In the genomic region with DNA sequence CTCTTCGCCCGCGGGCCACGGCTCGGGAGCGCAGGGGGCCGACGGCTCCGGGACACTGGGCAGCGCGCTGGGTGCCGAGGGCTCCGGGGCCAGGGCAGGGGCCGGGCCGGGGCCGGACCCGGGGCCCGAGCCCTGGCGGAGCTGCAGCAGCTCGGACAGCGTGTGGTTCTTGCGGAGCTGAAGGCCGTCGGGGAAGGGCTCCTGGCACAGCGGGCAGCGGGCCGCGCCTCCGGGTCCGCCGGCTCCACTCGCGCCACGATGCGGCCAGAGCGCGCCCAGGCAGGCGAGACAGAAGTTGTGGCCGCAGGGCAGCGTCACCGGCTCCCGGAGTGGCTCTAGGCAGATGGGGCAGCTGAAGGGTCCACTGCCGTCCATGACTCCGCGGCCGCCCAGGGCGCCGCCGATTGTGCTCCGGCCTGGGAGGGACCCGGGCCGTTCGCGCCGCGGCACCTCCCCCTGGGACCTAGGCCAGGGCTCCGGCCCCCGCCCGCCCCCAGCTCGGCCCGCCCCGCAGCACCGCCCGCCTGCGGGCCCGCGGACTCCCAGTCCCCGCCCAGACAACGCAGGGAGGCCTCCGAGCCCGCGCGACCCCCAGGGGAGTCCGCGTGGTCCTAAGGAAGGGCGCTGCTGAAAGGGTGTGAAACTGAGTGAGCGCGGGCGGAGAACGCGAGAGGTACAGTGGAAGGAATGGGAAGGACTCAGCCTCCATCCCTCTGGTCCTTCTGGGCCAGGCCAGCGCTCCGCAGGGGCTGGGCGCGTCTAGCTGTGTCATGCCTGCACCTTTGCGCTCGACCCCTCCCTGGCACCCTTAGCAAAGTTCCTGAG, we compare ENCODE assay signal across 8 cellular contexts. TPM values are rescaled to one million over a fixed set of nuclear protein-coding genes. Genes with fewer than 3 reads are reported as not detected.
DNase-seq lines count a peak whose midpoint lies in the region; ATAC-seq, FAIRE-seq and TF ChIP-seq lines count a peak whose summit lies in the region.

A gene with protein sequence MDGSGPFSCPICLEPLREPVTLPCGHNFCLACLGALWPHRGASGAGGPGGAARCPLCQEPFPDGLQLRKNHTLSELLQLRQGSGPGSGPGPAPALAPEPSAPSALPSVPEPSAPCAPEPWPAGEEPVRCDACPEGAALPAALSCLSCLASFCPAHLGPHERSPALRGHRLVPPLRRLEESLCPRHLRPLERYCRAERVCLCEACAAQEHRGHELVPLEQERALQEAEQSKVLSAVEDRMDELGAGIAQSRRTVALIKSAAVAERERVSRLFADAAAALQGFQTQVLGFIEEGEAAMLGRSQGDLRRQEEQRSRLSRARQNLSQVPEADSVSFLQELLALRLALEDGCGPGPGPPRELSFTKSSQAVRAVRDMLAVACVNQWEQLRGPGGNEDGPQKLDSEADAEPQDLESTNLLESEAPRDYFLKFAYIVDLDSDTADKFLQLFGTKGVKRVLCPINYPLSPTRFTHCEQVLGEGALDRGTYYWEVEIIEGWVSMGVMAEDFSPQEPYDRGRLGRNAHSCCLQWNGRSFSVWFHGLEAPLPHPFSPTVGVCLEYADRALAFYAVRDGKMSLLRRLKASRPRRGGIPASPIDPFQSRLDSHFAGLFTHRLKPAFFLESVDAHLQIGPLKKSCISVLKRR (minus strand): TSS at position 408 of the 825 bp plus-strand sequence. CDS start 33 bp downstream, at position 375.

- no peak within 1 kb of the TSS for H3K27ac Mint-ChIP-seq in GM23338
- peak within 1 kb of the TSS; percentile 71 for H3K27ac Mint-ChIP-seq in stimulated activated memory B cell treated with anti-CD40 and anti-IgM and Interleukin-4, amounts not matched to agents 10 μg/mL and 1 μg/mL and 100 μg/mL, for 72 hours

- peaks cover 7% of the 10 kb centered on the region; the same call in 1 of the 2 replicates for H3K4me1 ChIP-seq in GM23338 (ENCODE audit: insufficient read depth)

- no peaks in the 10 kb centered on the region for H3K36me3 ChIP-seq in BJ (ENCODE audit: control insufficient read depth, insufficient read depth, low read length)
- no peaks in the 10 kb centered on the region for H3K36me3 ChIP-seq in GM23338 (ENCODE audit: insufficient read depth)

- H3F3A ChIP-seq in GM23338 (replicated peaks; ENCODE audit: low read depth): peaks cover 29% of the 10 kb centered on the region

- DNase-seq in BJ (ENCODE audit: low read depth) (no peak), GM23338 (ENCODE audit: low spot score) (peak; percentile 77), RCC 7860 (ENCODE audit: low spot score) (peak; percentile 25), coronary artery (ENCODE audit: low spot score) (peak; percentile 92), left lobe of liver (ENCODE audit: low spot score) (peak; percentile 83), NCI-H526 treated with DMSO at 0.1 percent for 48 hours (lab: John Stamatoyannopoulos, UW) (no peak), T-helper 9 cell (no peak)

- H3K36me3 Mint-ChIP-seq in GM23338 (ENCODE audit: low read depth): no peaks in the 10 kb centered on the region; the same call in 2 of the 3 replicates
- no peaks in the 10 kb centered on the region for H3K36me3 Mint-ChIP-seq in stimulated activated memory B cell treated with anti-CD40 and anti-IgM and Interleukin-4, amounts not matched to agents 10 μg/mL and 1 μg/mL and 100 μg/mL, for 72 hours

- H3K79me2 ChIP-seq in GM23338 (replicated peaks; ENCODE audit: insufficient read depth): no peaks in the 10 kb centered on the region

- H3K27me3 ChIP-seq in BJ (ENCODE audit: control insufficient read depth, insufficient read depth, low read length): peaks cover 2% of the 10 kb centered on the region; the same call in 1 of the 2 replicates
- H3K27me3 ChIP-seq in GM23338 (ENCODE audit: insufficient read depth): peaks cover 37% of the 10 kb centered on the region

- CTCF ChIA-PET in BJ (lab: Yijun Ruan, JAX): interaction anchor here (0.7 to 6.6 kb wide), 14 partner anchors 9 to 518 kb away, joined by 3 to 58 read pairs (median 4); a partner anchor contains a TSS

- no peak within 1 kb of the TSS for H3K27ac ChIP-seq in GM23338 (ENCODE audit: low read depth)
- H3K27ac ChIP-seq in coronary artery: peak within 1 kb of the TSS; percentile 96 to 97

- POLR2A ChIA-PET in BJ (lab: Charles Lee): interaction anchor here (1.5 kb wide), 1 partner anchor 98 kb away, joined by 5 read pairs; no protein-coding TSS in a partner anchor

- no peaks in the 10 kb centered on the region for H4K20me1 ChIP-seq in GM23338 (replicated peaks; ENCODE audit: insufficient read depth)

- ATAC-seq in GM23338 (peak; percentile 18), left lobe of liver (peak; percentile 68)
- ATAC-seq in stimulated activated memory B cell treated with anti-CD40 and anti-IgM and Interleukin-4, amounts not matched to agents 10 μg/mL and 1 μg/mL and 100 μg/mL, for 72 hours: peak; percentile 4

- peaks cover 16% of the 10 kb centered on the region for H3K4me1 Mint-ChIP-seq in GM23338
- H3K4me1 Mint-ChIP-seq in stimulated activated memory B cell treated with anti-CD40 and anti-IgM and Interleukin-4, amounts not matched to agents 10 μg/mL and 1 μg/mL and 100 μg/mL, for 72 hours: peaks cover 34% of the 10 kb centered on the region

- H3K27me3 Mint-ChIP-seq in GM23338 (ENCODE audit: insufficient read depth, low read depth, poor library complexity): peaks cover 40% of the 10 kb centered on the region
- H3K27me3 Mint-ChIP-seq in stimulated activated memory B cell treated with anti-CD40 and anti-IgM and Interleukin-4, amounts not matched to agents 10 μg/mL and 1 μg/mL and 100 μg/mL, for 72 hours: no peaks in the 10 kb centered on the region

- peak; percentile 39 for TF ChIP-seq CTCF in BJ (IDR thresholded peaks at IDR 0.05; ENCODE audit: insufficient read depth, low read depth, low read length)
- 0 out of 4 replicates have a peak, but pooled peaks of 1 of the 2 experiments have one; percentile 1 for TF ChIP-seq CTCF in GM23338 (conservative IDR thresholded peaks at IDR 0.05; ENCODE audit: low read depth in 2 of 2)
- TF ChIP-seq CTCF in coronary artery (IDR thresholded peaks at IDR 0.05): no peak

- H3K9me3 Mint-ChIP-seq in GM23338: no peaks in the 10 kb centered on the region
- no peaks in the 10 kb centered on the region for H3K9me3 Mint-ChIP-seq in stimulated activated memory B cell treated with anti-CD40 and anti-IgM and Interleukin-4, amounts not matched to agents 10 μg/mL and 1 μg/mL and 100 μg/mL, for 72 hours

- H3K4me3 Mint-ChIP-seq in GM23338: peak within 1 kb of the TSS; percentile 72
- peak within 1 kb of the TSS; percentile 74 for H3K4me3 Mint-ChIP-seq in stimulated activated memory B cell treated with anti-CD40 and anti-IgM and Interleukin-4, amounts not matched to agents 10 μg/mL and 1 μg/mL and 100 μg/mL, for 72 hours

- H2AFZ ChIP-seq in GM23338: peak within 1 kb of the TSS; percentile 99

- FAIRE-seq in RCC 7860 (lab: Jason Lieb, UNC): no peak

- peak within 1 kb of the TSS; percentile 31 for H3K4me3 ChIP-seq in BJ (ENCODE audit: low read depth, low read length)
- H3K4me3 ChIP-seq in GM23338: peak within 1 kb of the TSS; percentile 83
- peak within 1 kb of the TSS; percentile 91 for H3K4me3 ChIP-seq in coronary artery

- peak within 1 kb of the TSS; percentile 97 for H3K4me2 ChIP-seq in GM23338

- H3K9me2 ChIP-seq in GM23338 (ENCODE audit: insufficient read depth): no peaks in the 10 kb centered on the region

TF ChIP-seq in GM23338, 12 proteins besides CTCF, POLR2A, EP300 and RAD21:
- no peak for TF ChIP-seq POLR2AphosphoS5 (IDR thresholded peaks at IDR 0.05; ENCODE audit: low read depth)
- no peak for TF ChIP-seq EZH2phosphoT487 (IDR thresholded peaks at IDR 0.05; ENCODE audit: unreplicated experiment)
- peak; percentile 25 for TF ChIP-seq EZH2 (IDR thresholded peaks at IDR 0.05; ENCODE audit: low read depth, unreplicated experiment)
- TF ChIP-seq, protein P1, sequence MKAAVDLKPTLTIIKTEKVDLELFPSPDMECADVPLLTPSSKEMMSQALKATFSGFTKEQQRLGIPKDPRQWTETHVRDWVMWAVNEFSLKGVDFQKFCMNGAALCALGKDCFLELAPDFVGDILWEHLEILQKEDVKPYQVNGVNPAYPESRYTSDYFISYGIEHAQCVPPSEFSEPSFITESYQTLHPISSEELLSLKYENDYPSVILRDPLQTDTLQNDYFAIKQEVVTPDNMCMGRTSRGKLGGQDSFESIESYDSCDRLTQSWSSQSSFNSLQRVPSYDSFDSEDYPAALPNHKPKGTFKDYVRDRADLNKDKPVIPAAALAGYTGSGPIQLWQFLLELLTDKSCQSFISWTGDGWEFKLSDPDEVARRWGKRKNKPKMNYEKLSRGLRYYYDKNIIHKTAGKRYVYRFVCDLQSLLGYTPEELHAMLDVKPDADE (IDR thresholded peaks at IDR 0.05): no peak
- no peak for TF ChIP-seq ZNF331 (CRISPR knock-in tag; IDR thresholded peaks at IDR 0.05; ENCODE audit: low read depth)
- TF ChIP-seq, protein P2, sequence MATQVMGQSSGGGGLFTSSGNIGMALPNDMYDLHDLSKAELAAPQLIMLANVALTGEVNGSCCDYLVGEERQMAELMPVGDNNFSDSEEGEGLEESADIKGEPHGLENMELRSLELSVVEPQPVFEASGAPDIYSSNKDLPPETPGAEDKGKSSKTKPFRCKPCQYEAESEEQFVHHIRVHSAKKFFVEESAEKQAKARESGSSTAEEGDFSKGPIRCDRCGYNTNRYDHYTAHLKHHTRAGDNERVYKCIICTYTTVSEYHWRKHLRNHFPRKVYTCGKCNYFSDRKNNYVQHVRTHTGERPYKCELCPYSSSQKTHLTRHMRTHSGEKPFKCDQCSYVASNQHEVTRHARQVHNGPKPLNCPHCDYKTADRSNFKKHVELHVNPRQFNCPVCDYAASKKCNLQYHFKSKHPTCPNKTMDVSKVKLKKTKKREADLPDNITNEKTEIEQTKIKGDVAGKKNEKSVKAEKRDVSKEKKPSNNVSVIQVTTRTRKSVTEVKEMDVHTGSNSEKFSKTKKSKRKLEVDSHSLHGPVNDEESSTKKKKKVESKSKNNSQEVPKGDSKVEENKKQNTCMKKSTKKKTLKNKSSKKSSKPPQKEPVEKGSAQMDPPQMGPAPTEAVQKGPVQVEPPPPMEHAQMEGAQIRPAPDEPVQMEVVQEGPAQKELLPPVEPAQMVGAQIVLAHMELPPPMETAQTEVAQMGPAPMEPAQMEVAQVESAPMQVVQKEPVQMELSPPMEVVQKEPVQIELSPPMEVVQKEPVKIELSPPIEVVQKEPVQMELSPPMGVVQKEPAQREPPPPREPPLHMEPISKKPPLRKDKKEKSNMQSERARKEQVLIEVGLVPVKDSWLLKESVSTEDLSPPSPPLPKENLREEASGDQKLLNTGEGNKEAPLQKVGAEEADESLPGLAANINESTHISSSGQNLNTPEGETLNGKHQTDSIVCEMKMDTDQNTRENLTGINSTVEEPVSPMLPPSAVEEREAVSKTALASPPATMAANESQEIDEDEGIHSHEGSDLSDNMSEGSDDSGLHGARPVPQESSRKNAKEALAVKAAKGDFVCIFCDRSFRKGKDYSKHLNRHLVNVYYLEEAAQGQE (IDR thresholded peaks at IDR 0.05; ENCODE audit: unreplicated experiment): no peak
TF ChIP-seq in GM23338: peak in this region for 1.

RNA-seq across cellular contexts. Expression of the gene that starts here (rescaled TPM):
- 2.4 and 3.2 TPM in 2 replicates for polyA plus RNA-seq in BJ (2011; rRNA removed)
- polyA minus RNA-seq in BJ (2011; rRNA and poly(A)+ RNA removed): 2.4 and 3.7 TPM in 2 replicates
- total RNA-seq in GM23338 (2014; rRNA removed; shearing (Covaris generic)): 9.9 and 12.5 TPM in 2 replicates
- polyA plus RNA-seq in GM23338 (2016; fragmentation: Nextera tagmentation; extraction: Ambion mirVana): 7.2 TPM in 2 replicates
- 24.3 TPM for total RNA-seq in left lobe of liver

Comparison
In these comparisons a context has a peak if more than half of its experiments do, and no peak if none do; other contexts are left out.
1. DNase-seq: peak in GM23338 (single experiment), RCC 7860 (single experiment), coronary artery (single experiment) and left lobe of liver (single experiment); none in BJ (single experiment), NCI-H526 treated with DMSO at 0.1 percent for 48 hours (single experiment) and T-helper 9 cell (single experiment).
2. H3K4me3 ChIP-seq: peak in every context shown above with its lines; median percentile 91 in coronary artery; 83 in GM23338; 31 in BJ.
3. ATAC-seq: peak in every context shown above with its lines; median percentile 68 in left lobe of liver; 18 in GM23338; 4 in stimulated activated memory B cell treated with anti-CD40 and anti-IgM and Interleukin-4, amounts not matched to agents 10 μg/mL and 1 μg/mL and 100 μg/mL, for 72 hours.